Comparison of ENCODE assay signal across 8 cellular contexts in the genomic region with DNA sequence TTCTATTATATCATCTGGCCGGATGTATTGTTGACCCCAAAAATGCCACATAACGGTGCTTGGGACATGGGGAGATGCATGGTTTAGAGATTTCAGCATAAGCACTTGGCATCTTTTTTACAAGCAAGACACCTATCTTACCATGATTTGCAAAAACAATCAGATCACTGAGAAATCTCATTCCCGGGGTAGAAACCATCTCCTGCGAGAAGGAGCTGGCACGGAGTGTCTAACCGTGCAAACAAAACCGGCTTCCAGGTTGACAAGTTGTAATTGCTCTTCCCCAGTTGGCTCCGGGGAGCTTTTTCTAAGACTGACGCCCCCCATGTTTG. TPM values are rescaled to one million over a fixed set of nuclear protein-coding genes. Genes with fewer than 3 reads are reported as not detected.
A peak's percentile ranks its signal among the peaks of the same experiment; 100 is the strongest.
DNase-seq lines count a peak whose midpoint lies in the region; ATAC-seq, FAIRE-seq and TF ChIP-seq lines count a peak whose summit lies in the region.

No MANE protein-coding gene starts in this region.

- H3K9ac ChIP-seq in parathyroid adenoma = no peak overlapping the region

- H3K4me3 Mint-ChIP-seq in effector memory CD8-positive, alpha-beta T cell = peak overlapping the region; percentile 98 to 100

- H3K27me3 Mint-ChIP-seq in effector memory CD8-positive, alpha-beta T cell = no peaks in the 10 kb centered on the region

- no peak overlapping the region for H3K4me2 ChIP-seq in parathyroid adenoma (ENCODE audit: low read length)

- peaks cover 44 to 56% of the 10 kb centered on the region in 2 donors for H3K4me1 Mint-ChIP-seq in effector memory CD8-positive, alpha-beta T cell (ENCODE audit: low read depth in 2 of 2)

- H3K36me3 Mint-ChIP-seq in effector memory CD8-positive, alpha-beta T cell (ENCODE audit: insufficient read depth) = peaks cover 33% of the 10 kb centered on the region

- FAIRE-seq in GM12892 (lab: Jason Lieb, UNC) = no peak

- H3K36me3 ChIP-seq in parathyroid adenoma (ENCODE audit: control insufficient read depth, insufficient read depth, low read length) = no peaks in the 10 kb centered on the region

- H3K4me3 ChIP-seq in GM12864 (ENCODE audit: low read depth, low read length) (peak overlapping the region; percentile 91), parathyroid adenoma (ENCODE audit: low read depth, low read length) (peak overlapping the region; percentile 20)

- peak overlapping the region; percentile 100 for H3K27ac Mint-ChIP-seq in effector memory CD8-positive, alpha-beta T cell

- H3K4me1 ChIP-seq in parathyroid adenoma = peaks cover 4% of the 10 kb centered on the region

- H3K27ac ChIP-seq in parathyroid adenoma = no peak overlapping the region

- no peak for TF ChIP-seq POLR2A in GM12892 (IDR thresholded peaks at IDR 0.05; ENCODE audit: low read depth, low read length)

- no peaks in the 10 kb centered on the region for H3K79me2 ChIP-seq in parathyroid adenoma

- no peaks in the 10 kb centered on the region for H3K9me3 ChIP-seq in parathyroid adenoma (ENCODE audit: control insufficient read depth, low read length)

- no peak for ATAC-seq in effector memory CD8-positive, alpha-beta T cell (replicated peaks)
- ATAC-seq in HG03565 (IDR thresholded peaks at IDR 0.05; ENCODE audit: unreplicated experiment) (no peak), HG02938 (IDR thresholded peaks at IDR 0.05; ENCODE audit: unreplicated experiment) (no peak)

- no peaks in the 10 kb centered on the region for H3K27me3 ChIP-seq in parathyroid adenoma (ENCODE audit: control insufficient read depth, insufficient read depth, low read length)

- TF ChIP-seq CTCF in GM12864 (IDR thresholded peaks at IDR 0.05; ENCODE audit: low read depth, low read length, missing control alignments) = no peak
- no peak for TF ChIP-seq CTCF in parathyroid adenoma (IDR thresholded peaks at IDR 0.05)

- DNase-seq in GM12864 (ENCODE audit: low read depth) = no peak
- peak; percentile 66 for DNase-seq in NCI-H69 (lab: John Stamatoyannopoulos, UW)
- DNase-seq in effector memory CD8-positive, alpha-beta T cell = no peak
- no peak for DNase-seq in GM12892 (ENCODE audit: insufficient read length)
- no peak for DNase-seq in stimulated activated CD8-positive, alpha-beta memory T cell treated with anti-CD3 and anti-CD28 coated beads, Interleukin-4, amount 100 ng/mL, for 48 hours

- H2AFZ ChIP-seq in parathyroid adenoma = peak overlapping the region; percentile 62

- H3K9me3 Mint-ChIP-seq in effector memory CD8-positive, alpha-beta T cell = no peaks in the 10 kb centered on the region

RNA-seq across cellular contexts. Expression of a gene that starts 1.0 kb away (rescaled TPM):
- 2.7 TPM for polyA plus RNA-seq in GM12892 (2012; ENCODE audit: missing spikeins)

RNA-seq across cellular contexts. Expression of a gene that starts 1.4 kb away (rescaled TPM):
- 5.7 TPM for polyA plus RNA-seq in GM12892 (2012; ENCODE audit: missing spikeins)

RNA-seq across cellular contexts. Expression of a gene that starts 42.1 kb away (rescaled TPM):
- 118 TPM for polyA plus RNA-seq in GM12892 (2012; ENCODE audit: missing spikeins)
